9 cellular contexts compared by ENCODE assay signal in genomic region chr17:35023538-35023937, GRCh38. TPM values are rescaled to one million over a fixed set of nuclear protein-coding genes. Genes with fewer than 3 reads are reported as not detected.
DNase-seq lines count a peak whose midpoint lies in the region; ATAC-seq lines count a peak whose summit lies in the region.
"Had no signal": no experiment of that assay in that cellular context is flagged by ENCODE, and none has a peak within 500 bp of the region (broad histone marks: within the 10 kb centered on the region; RNA-seq: fewer than 3 reads in every experiment).

No MANE protein-coding gene starts in this region.

- H3K4me3 Mint-ChIP-seq in T-helper 17 cell = peak overlapping the region; percentile 77

- no peaks in the 10 kb centered on the region for H3K9me3 ChIP-seq in GM23248 (ENCODE audit: low read depth)
- H3K9me3 ChIP-seq in T-helper 17 cell (ENCODE audit: control insufficient read depth, low read length, poor library complexity, severe bottlenecking) = no peaks in the 10 kb centered on the region
- H3K9me3 ChIP-seq in skeletal muscle tissue (ENCODE audit: control insufficient read depth in 3 of 3, low read length in 3 of 3) = no peaks in the 10 kb centered on the region

- H3K4me1 ChIP-seq in GM23248 (ENCODE audit: insufficient read depth) (peaks cover 14% of the 10 kb centered on the region), skeletal muscle tissue (ENCODE audit: control insufficient read depth in 3 of 3, insufficient read depth in 3 of 3, low read length in 3 of 3) (peaks cover 6 to 16% (median 13%) of the 10 kb centered on the region in 3 donors)

- in situ Hi-C loops in GM23248 (cut with MboI) = no loop called here

- H3K27ac ChIP-seq in GM23248 (peak overlapping the region; percentile 88), skeletal muscle tissue (ENCODE audit: low read depth, low read length) (peak overlapping the region; percentile 69)

- no peaks in the 10 kb centered on the region for H3K79me2 ChIP-seq in GM23248 (ENCODE audit: insufficient read depth)

- ATAC-seq in T-helper 17 cell = no peak
- peak; percentile 60 for ATAC-seq in esophagus mucosa
- ATAC-seq in HG02884 (IDR thresholded peaks at IDR 0.05; ENCODE audit: unreplicated experiment) = no peak

- H3K9ac ChIP-seq in GM23248 (no peak overlapping the region), skeletal muscle tissue (ENCODE audit: low read depth in 1 of 3, low read length in 3 of 3) (no peak overlapping the region)

- H3K27me3 ChIP-seq in GM23248 (replicated peaks; ENCODE audit: insufficient read depth) = no peaks in the 10 kb centered on the region
- H3K27me3 ChIP-seq in skeletal muscle tissue (ENCODE audit: control insufficient read depth in 3 of 3, insufficient read depth in 3 of 3, low read length in 3 of 3) = no peaks in the 10 kb centered on the region

- H3K27me3 Mint-ChIP-seq in T-helper 17 cell = no peaks in the 10 kb centered on the region

- peaks cover 22% of the 10 kb centered on the region for H3F3A ChIP-seq in GM23248 (ENCODE audit: insufficient read depth)

- DNase-seq in GM23248 (no peak), T-helper 17 cell (no peak), SIG-M5 (lab: John Stamatoyannopoulos, UW) (no peak), retina (no peak)
- DNase-seq: DMS79 treated with DMSO at 0.1 percent for 48 hours, NCI-H82 had no signal

- H3K36me3 Mint-ChIP-seq in T-helper 17 cell (ENCODE audit: low read depth) = peaks cover 4% of the 10 kb centered on the region

- no peaks in the 10 kb centered on the region for H4K20me1 ChIP-seq in GM23248 (ENCODE audit: insufficient read depth)

- peak overlapping the region; percentile 96 for H3K27ac Mint-ChIP-seq in T-helper 17 cell

- H3K36me3 ChIP-seq in GM23248 (ENCODE audit: low read depth) (no peaks in the 10 kb centered on the region), skeletal muscle tissue (ENCODE audit: control insufficient read depth in 3 of 3, insufficient read depth in 3 of 3, low read length in 3 of 3) (peaks cover 10 to 40% (median 16%) of the 10 kb centered on the region in 3 donors)

- peak overlapping the region; percentile 73; the same call in 1 of the 2 replicates for H2AFZ ChIP-seq in GM23248

- H3K9me2 ChIP-seq in GM23248 (ENCODE audit: insufficient read depth) = no peaks in the 10 kb centered on the region

- H3K4me3 ChIP-seq in GM23248 (no peak overlapping the region), skeletal muscle tissue (ENCODE audit: low read length in 3 of 3) (no peak overlapping the region)

- peaks cover 44% of the 10 kb centered on the region for H3K4me1 Mint-ChIP-seq in T-helper 17 cell

- WGBS in GM23248 (ENCODE audit: low coverage in 1 of 2, low lambda C conversion rate in 2 of 2, missing lambda C conversion rate in 2 of 2), 2 experiments = 95 to 98% methylated on average over 3 of the region's 3 CpGs

- no peak overlapping the region for H3K4me2 ChIP-seq in GM23248 (ENCODE audit: unreplicated experiment)

RNA-seq across cellular contexts. Expression of gene RFFL, which starts 40.0 kb away (rescaled TPM):
- total RNA-seq in GM23248 (2014; rRNA removed; shearing (Covaris generic)) = 7.0 and 9.0 TPM in 2 replicates
- 3.9 and 4.2 TPM in 2 replicates for polyA plus RNA-seq in GM23248 (2016; fragmentation: Nextera tagmentation; extraction: Ambion mirVana)
- total RNA-seq in T-helper 17 cell = 10 to 100 TPM; 71.0 to 72.1 TPM
- 46.3 TPM for total RNA-seq in esophagus mucosa
- total RNA-seq in skeletal muscle tissue = 2.1 TPM

RNA-seq across cellular contexts. Expression of gene LIG3, which starts 43.2 kb away (rescaled TPM):
- 14.4 and 22.0 TPM in 2 replicates for total RNA-seq in GM23248 (2014; rRNA removed; shearing (Covaris generic))
- polyA plus RNA-seq in GM23248 (2016; fragmentation: Nextera tagmentation; extraction: Ambion mirVana) = 11.8 and 12.4 TPM in 2 replicates
- 10 to 100 TPM; 43.1 to 48.7 TPM for total RNA-seq in T-helper 17 cell
- 22.8 TPM for total RNA-seq in esophagus mucosa
- total RNA-seq in skeletal muscle tissue = 36.5 TPM
